Comparison of ENCODE assay signal across 10 cellular contexts in genomic region chr7:97845622-97846203, GRCh38. TPM values are rescaled to one million over a fixed set of nuclear protein-coding genes. Genes with fewer than 3 reads are reported as not detected.
DNase-seq lines count a peak whose midpoint lies in the region; FAIRE-seq and TF ChIP-seq lines count a peak whose summit lies in the region.
"Had no signal": no experiment of that assay in that cellular context is flagged by ENCODE, and none has a peak within 500 bp of the region (broad histone marks: within the 10 kb centered on the region; RNA-seq: fewer than 3 reads in every experiment).

No MANE protein-coding gene starts in this region.

- no peak overlapping the region for H2AFZ ChIP-seq in endothelial cell of umbilical vein (ENCODE audit: low read depth, low read length)

- H4K20me1 ChIP-seq in endothelial cell of umbilical vein (replicated peaks; ENCODE audit: control insufficient read depth, extremely low read depth, insufficient read depth, low read length) = no peaks in the 10 kb centered on the region

- H3K79me2 ChIP-seq in endothelial cell of umbilical vein (ENCODE audit: control insufficient read depth, insufficient read depth, low read length) = no peaks in the 10 kb centered on the region

- H3K27me3 ChIP-seq in endothelial cell of umbilical vein (ENCODE audit: control insufficient read depth in 2 of 2, insufficient read depth in 2 of 2, low read length in 2 of 2) = no peaks in the 10 kb centered on the region
- H3K27me3 ChIP-seq in ovary = no peaks in the 10 kb centered on the region
- H3K27me3 ChIP-seq: SJSA1 had no signal

- H3K36me3 ChIP-seq in endothelial cell of umbilical vein (ENCODE audit: control insufficient read depth in 2 of 2, extremely low read depth in 1 of 2, insufficient read depth in 2 of 2, low read length in 2 of 2) (no peaks in the 10 kb centered on the region), ovary (no peaks in the 10 kb centered on the region)
- H3K36me3 ChIP-seq: SJSA1 had no signal

- DNase-seq in D341Med (ENCODE audit: low spot score) (peak; percentile 26), H4 (ENCODE audit: low spot score) (peak; percentile 33), NCI-H69 (lab: John Stamatoyannopoulos, UW) (peak; percentile 55), endothelial cell of umbilical vein (ENCODE audit: low read depth, low spot score) (peak; percentile 36), retinal pigment epithelial cell (ENCODE audit: low read depth) (peak; percentile 0), ovary (no peak), cerebellar nuclear complex (lab: John Stamatoyannopoulos, UW) (no peak)
- DNase-seq in stimulated activated CD4-positive, alpha-beta T cell treated with anti-CD3 and anti-CD28 coated beads, Interleukin-4, amount 100 ng/mL, for 1 hour = no peak

- WGBS in ovary, 3 donors = 41 to 48% (median 44%) methylated on average over 2 of the region's 2 CpGs

- TF ChIP-seq CTCF in endothelial cell of umbilical vein (IDR thresholded peaks at IDR 0.05; ENCODE audit: extremely low read depth in 1 of 2, insufficient read depth in 1 of 2, low read depth in 1 of 2, low read length in 2 of 2) (peak in 1 of 2 donors; percentile 20), retinal pigment epithelial cell (conservative IDR thresholded peaks at IDR 0.05; ENCODE audit: low read depth, low read length) (peak; percentile 34), ovary (IDR thresholded peaks at IDR 0.05) (no peak)

- no peak for TF ChIP-seq EP300 in ovary (IDR thresholded peaks at IDR 0.05)

- no peaks in the 10 kb centered on the region for H3K9me1 ChIP-seq in endothelial cell of umbilical vein (replicated peaks; ENCODE audit: control insufficient read depth, extremely low read depth, insufficient read depth, low read length)

- no peak overlapping the region for H3K9ac ChIP-seq in endothelial cell of umbilical vein (replicated peaks; ENCODE audit: extremely low read depth, insufficient read depth, low read length)

- no peak for TF ChIP-seq POLR2A in endothelial cell of umbilical vein (IDR thresholded peaks at IDR 0.05; ENCODE audit: low read depth, low read length)
- no peak for TF ChIP-seq POLR2A in ovary (IDR thresholded peaks at IDR 0.05)

- H3K4me3 ChIP-seq in endothelial cell of umbilical vein (replicated peaks in 1 of 3; ENCODE audit: insufficient read depth in 1 of 3, low read depth in 1 of 3, low read length in 3 of 3) = no peak overlapping the region
- H3K4me3 ChIP-seq in retinal pigment epithelial cell (ENCODE audit: low read length) = no peak overlapping the region
- no peak overlapping the region for H3K4me3 ChIP-seq in ovary
- H3K4me3 ChIP-seq: lung, SJSA1 had no signal

- CTCF ChIA-PET in endothelial cell of umbilical vein (lab: Charles Lee) = interaction anchor here (1.0 to 4.9 kb wide), 4 partner anchors 9 to 740 kb away, joined by 5 to 33 read pairs (median 12); no protein-coding TSS in a partner anchor

- no peak overlapping the region for H3K4me2 ChIP-seq in endothelial cell of umbilical vein (ENCODE audit: insufficient read depth, low read length)

- intact Hi-C loops in endothelial cell of umbilical vein (cut with micrococcal nuclease) (loop anchor here (1.0 to 10.0 kb wide), 3 partner anchors 169 to 741 kb away; no protein-coding TSS in a partner anchor), ovary (cut with DNase I) (no loop called here)

- POLR2A ChIA-PET in endothelial cell of umbilical vein (lab: Charles Lee) = no interaction called here

- no peak for FAIRE-seq in endothelial cell of umbilical vein (lab: Jason Lieb, UNC)

- H3K9me3 ChIP-seq in endothelial cell of umbilical vein (replicated peaks; ENCODE audit: control insufficient read depth, insufficient read depth, low read length) (no peaks in the 10 kb centered on the region), ovary (no peaks in the 10 kb centered on the region)
- H3K9me3 ChIP-seq: SJSA1 had no signal

- no TSS peak for BruUV-seq in endothelial cell of umbilical vein (replicated peaks; lab: Mats Ljungman, UMichigan)

- H3K4me1 ChIP-seq in endothelial cell of umbilical vein (ENCODE audit: control insufficient read depth, extremely low read depth, insufficient read depth, low read length) = no peaks in the 10 kb centered on the region
- H3K4me1 ChIP-seq in ovary (ENCODE audit: insufficient read depth) = no peaks in the 10 kb centered on the region
- H3K4me1 ChIP-seq: SJSA1 had no signal

- dilution Hi-C loops in endothelial cell of umbilical vein (cut with MboI; ENCODE audit: extremely low pct_ligation_motif_present, low sequenced_read_pairs) = no loop called here

- H3K27ac ChIP-seq in endothelial cell of umbilical vein (ENCODE audit: insufficient read depth, low read depth, low read length) = no peak overlapping the region
- H3K27ac ChIP-seq in ovary = no peak overlapping the region
- H3K27ac ChIP-seq: SJSA1 had no signal

TF ChIP-seq in endothelial cell of umbilical vein, 7 proteins besides CTCF, POLR2A, EP300 and RAD21:
- TF ChIP-seq FOS (IDR thresholded peaks at IDR 0.05; ENCODE audit: borderline replicate concordance, insufficient read depth, low read length) (no peak), MYC (IDR thresholded peaks at IDR 0.05; ENCODE audit: low read depth, low read length) (no peak), EZH2 (IDR thresholded peaks at IDR 0.05; ENCODE audit: borderline replicate concordance, low read depth, low read length, severe bottlenecking) (no peak), GATA2 (IDR thresholded peaks at IDR 0.05; ENCODE audit: insufficient read depth, insufficient read length, low read depth, low read length) (no peak), POLR2AphosphoS5 (IDR thresholded peaks at IDR 0.05; ENCODE audit: insufficient read depth, low read depth, low read length) (no peak), MAX (IDR thresholded peaks at IDR 0.05; ENCODE audit: insufficient read depth, insufficient read length) (no peak), JUN (IDR thresholded peaks at IDR 0.05; ENCODE audit: borderline replicate concordance, insufficient read depth, insufficient read length, low read depth) (no peak)

RNA-seq across cellular contexts. Expression of gene ASNS, which starts 26.5 kb away (rescaled TPM):
- total RNA-seq in H4 (2014; rRNA removed; shearing (Covaris generic)) = 225 and 335 TPM in 2 replicates
- total RNA-seq in endothelial cell of umbilical vein (13.1 and 15.0 TPM in 2 replicates), ovary (100 to 1,000 TPM in 1 of 7 donors, 10 to 100 TPM in 4, 1 to 10 TPM in 2; 7.5 to 216 (median 13.5) TPM)
- polyA plus RNA-seq in endothelial cell of umbilical vein (3.9 and 5.1 TPM in 2 replicates), ovary (10 to 100 TPM; 13.3 to 24.8 TPM)
- 4.0 and 5.4 TPM in 2 replicates for polyA plus RNA-seq in endothelial cell of umbilical vein (2011; cell fraction: cytosol; rRNA removed)
- polyA plus RNA-seq in endothelial cell of umbilical vein (2011; cell fraction: nucleus; rRNA removed) = 14.0 and 18.8 TPM in 2 replicates
- polyA plus RNA-seq in endothelial cell of umbilical vein (2012) = 10.7 and 14.4 TPM in 2 replicates
- polyA minus RNA-seq in endothelial cell of umbilical vein = 11.0 and 18.9 TPM in 2 replicates
- 43.4 TPM for polyA minus RNA-seq in endothelial cell of umbilical vein (2011; cell fraction: cytosol; rRNA and poly(A)+ RNA removed)
- 17.0 and 18.9 TPM in 2 replicates for polyA minus RNA-seq in endothelial cell of umbilical vein (2011; cell fraction: nucleus; rRNA and poly(A)+ RNA removed)

Comparison
In these comparisons a context has a peak if more than half of its experiments do, and no peak if none do; other contexts are left out.
1. DNase-seq: peak in D341Med (single experiment), H4 (single experiment), NCI-H69 (single experiment), endothelial cell of umbilical vein (single experiment) and retinal pigment epithelial cell (single experiment); none in ovary (0 of 5), stimulated activated CD4-positive, alpha-beta T cell treated with anti-CD3 and anti-CD28 coated beads, Interleukin-4, amount 100 ng/mL, for 1 hour (single experiment) and cerebellar nuclear complex (0 of 2).